24 cellular contexts compared by ENCODE assay signal in genomic region chrX:44973420-44973932, GRCh38.
"Had no signal": no experiment of that assay in that cellular context is flagged by ENCODE, and none has a peak within 500 bp of the region (broad histone marks: within the 10 kb centered on the region; RNA-seq: fewer than 3 reads in every experiment).

No MANE protein-coding gene starts in this region.

- H3K27me3 ChIP-seq: ascending aorta, body of pancreas had no signal

- H3K27ac Mint-ChIP-seq: activated B cell treated with CpG ODN at 0.5 μM for 24 hours; activated CD4-positive, alpha-beta T cell treated with anti-CD3 and anti-CD28 coated beads, Interleukin-2, amount 10 ng/mL, durations not matched to agents 24 days and 14 days; activated CD8-positive, alpha-beta memory T cell treated with anti-CD3 and anti-CD28 coated beads, Interleukin-2, amount 10 ng/mL, durations not matched to agents 7 days and 5 days; activated naive CD4-positive, alpha-beta T cell treated with anti-CD3 and anti-CD28 coated beads, Interleukin-2, amount 50 U/mL, for 72 hours; activated naive CD8-positive, alpha-beta T cell treated with anti-CD3 and anti-CD28 coated beads, Interleukin-2, amount 50 U/mL, for 24 hours; T-helper 17 cell had no signal

- H3K4me3 ChIP-seq: ascending aorta, body of pancreas had no signal

- H3K4me3 Mint-ChIP-seq: activated B cell treated with CpG ODN at 0.5 μM for 24 hours; activated CD4-positive, alpha-beta T cell treated with anti-CD3 and anti-CD28 coated beads, Interleukin-2, amount 10 ng/mL, durations not matched to agents 24 days and 14 days; activated CD8-positive, alpha-beta memory T cell treated with anti-CD3 and anti-CD28 coated beads, Interleukin-2, amount 10 ng/mL, durations not matched to agents 7 days and 5 days; activated naive CD8-positive, alpha-beta T cell treated with anti-CD3 and anti-CD28 coated beads, Interleukin-2, amount 50 U/mL, for 24 hours; activated T-cell treated with anti-CD3 and anti-CD28 coated beads, Interleukin-2, amount 50 U/mL, for 4 hours; T-helper 17 cell had no signal

- ATAC-seq: activated CD8-positive, alpha-beta memory T cell treated with anti-CD3 and anti-CD28 coated beads, Interleukin-2, amount 10 ng/mL, durations not matched to agents 7 days and 5 days; activated naive CD4-positive, alpha-beta T cell treated with anti-CD3 and anti-CD28 coated beads, Interleukin-2, amount 50 U/mL, for 72 hours; activated naive CD8-positive, alpha-beta T cell treated with anti-CD3 and anti-CD28 coated beads, Interleukin-2, amount 50 U/mL, for 24 hours; activated T-cell treated with anti-CD3 and anti-CD28 coated beads, Interleukin-2, amount 50 U/mL, for 4 hours; body of pancreas; T-helper 17 cell had no signal

- H3K4me1 ChIP-seq: ascending aorta had no signal

- H3K9me3 ChIP-seq: body of pancreas had no signal

- DNase-seq: activated B cell treated with CpG ODN at 0.5 μM for 24 hours; activated CD4-positive, alpha-beta T cell treated with anti-CD3 and anti-CD28 coated beads for 1 hour; activated CD4-positive, alpha-beta T cell treated with anti-CD3 and anti-CD28 coated beads, Interleukin-2, amount 10 ng/mL, durations not matched to agents 24 days and 14 days; activated CD4-positive, alpha-beta T cell treated with anti-CD3 and anti-CD28 coated beads, Interleukin-2, amount 50 U/mL, for 48 hours; activated CD8-positive, alpha-beta memory T cell treated with anti-CD3 and anti-CD28 coated beads, Interleukin-2, amount 10 ng/mL, durations not matched to agents 7 days and 5 days; activated effector memory CD4-positive, alpha-beta T cell treated with anti-CD3 and anti-CD28 coated beads, Interleukin-2, amount 50 U/mL, for 16 hours; activated naive CD4-positive, alpha-beta T cell treated with Interleukin-2 at 50 U/mL for 16 hours; activated naive CD8-positive, alpha-beta T cell treated with anti-CD3 and anti-CD28 coated beads, Interleukin-2, amount 50 U/mL, for 24 hours; activated T-cell treated with anti-CD3 and anti-CD28 coated beads, Interleukin-2, amount 50 U/mL, for 4 hours; amniotic stem cell; body of pancreas; MM.1S; NCI-H1105; NCI-H1436; NCI-H1694 treated with DMSO at 0.1 percent for 48 hours; NCI-H2029 treated with DMSO at 0.1 percent for 48 hours; NCI-H345; NCI-H510A; NCI-H69; SIG-M5; T-helper 17 cell; T-helper 9 cell had no signal

- H3K27ac ChIP-seq: ascending aorta, body of pancreas had no signal

- H3K27me3 Mint-ChIP-seq: activated B cell treated with CpG ODN at 0.5 μM for 24 hours; activated CD4-positive, alpha-beta T cell treated with anti-CD3 and anti-CD28 coated beads, Interleukin-2, amount 10 ng/mL, durations not matched to agents 24 days and 14 days; activated CD8-positive, alpha-beta memory T cell treated with anti-CD3 and anti-CD28 coated beads, Interleukin-2, amount 10 ng/mL, durations not matched to agents 7 days and 5 days; activated naive CD8-positive, alpha-beta T cell treated with anti-CD3 and anti-CD28 coated beads, Interleukin-2, amount 50 U/mL, for 24 hours; T-helper 17 cell had no signal
